9 cellular contexts compared by ENCODE assay signal in the genomic region with DNA sequence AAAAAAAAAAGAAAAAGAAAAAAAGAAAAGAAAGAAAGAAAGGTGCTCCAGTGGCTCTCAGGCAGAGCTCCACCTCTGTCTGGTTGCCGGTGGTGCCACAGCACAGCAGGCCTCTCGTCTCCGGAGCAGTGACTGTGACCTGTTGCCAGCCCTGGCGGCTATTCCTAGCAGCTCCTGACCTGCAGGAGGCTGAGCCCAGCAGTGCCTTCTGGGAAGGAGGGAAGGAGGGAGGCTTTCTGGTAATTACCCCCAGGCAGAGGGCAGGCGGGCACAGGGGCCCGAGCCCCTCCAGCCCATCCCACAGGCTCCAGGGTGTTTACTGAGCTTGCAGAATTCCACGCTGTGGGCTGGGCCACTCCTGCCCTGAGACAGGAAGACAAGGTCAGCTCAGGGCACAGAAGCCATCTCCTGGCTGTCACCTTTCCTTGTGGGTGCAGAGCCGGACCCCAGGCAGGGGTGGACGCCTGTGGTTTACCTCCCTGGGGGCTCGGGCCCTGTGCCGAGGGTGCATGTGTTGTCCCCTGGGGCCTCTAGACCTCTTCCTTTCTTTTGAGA.
A peak's percentile ranks its signal among the peaks of the same experiment; 100 is the strongest.
DNase-seq lines count a peak whose midpoint lies in the region; ATAC-seq, FAIRE-seq and TF ChIP-seq lines count a peak whose summit lies in the region.
"Had no signal": no experiment of that assay in that cellular context is flagged by ENCODE, and none has a peak within 500 bp of the region (broad histone marks: within the 10 kb centered on the region; RNA-seq: fewer than 3 reads in every experiment).

No MANE protein-coding gene starts in this region.

- no peak overlapping the region for H3K4me3 Mint-ChIP-seq in Caco-2 (ENCODE audit: unreplicated experiment)
- no peak overlapping the region for H3K4me3 Mint-ChIP-seq in activated naive CD8-positive, alpha-beta T cell treated with anti-CD3 and anti-CD28 coated beads, Interleukin-2, amount 50 U/mL, for 24 hours
- H3K4me3 Mint-ChIP-seq: brain had no signal

- H3K4me1 Mint-ChIP-seq in Caco-2 (ENCODE audit: low read depth, unreplicated experiment): no peaks in the 10 kb centered on the region
- peaks cover 68% of the 10 kb centered on the region for H3K4me1 Mint-ChIP-seq in activated naive CD8-positive, alpha-beta T cell treated with anti-CD3 and anti-CD28 coated beads, Interleukin-2, amount 50 U/mL, for 24 hours

- no peak overlapping the region for H2BK5ac ChIP-seq in mesendoderm (ENCODE audit: low read length)

- H3K36me3 Mint-ChIP-seq in Caco-2 (ENCODE audit: insufficient read depth, unreplicated experiment): peaks cover 6% of the 10 kb centered on the region
- no peaks in the 10 kb centered on the region for H3K36me3 Mint-ChIP-seq in activated naive CD8-positive, alpha-beta T cell treated with anti-CD3 and anti-CD28 coated beads, Interleukin-2, amount 50 U/mL, for 24 hours (ENCODE audit: low read depth)
- H3K36me3 Mint-ChIP-seq: brain had no signal

- TF ChIP-seq EP300 in gastroesophageal sphincter (IDR thresholded peaks at IDR 0.05): no peak

- H3K79me2 ChIP-seq in mesendoderm (ENCODE audit: control insufficient read depth, insufficient read depth, low read length): no peaks in the 10 kb centered on the region

- peaks cover 12% of the 10 kb centered on the region for H3K9me3 Mint-ChIP-seq in Caco-2 (ENCODE audit: unreplicated experiment)
- peaks cover 12% of the 10 kb centered on the region for H3K9me3 Mint-ChIP-seq in activated naive CD8-positive, alpha-beta T cell treated with anti-CD3 and anti-CD28 coated beads, Interleukin-2, amount 50 U/mL, for 24 hours

- no peak overlapping the region for H4K8ac ChIP-seq in mesendoderm (ENCODE audit: low read depth, low read length)

- no peaks in the 10 kb centered on the region for H3K27me3 Mint-ChIP-seq in Caco-2 (ENCODE audit: insufficient read depth, unreplicated experiment)
- H3K27me3 Mint-ChIP-seq in activated naive CD8-positive, alpha-beta T cell treated with anti-CD3 and anti-CD28 coated beads, Interleukin-2, amount 50 U/mL, for 24 hours: no peaks in the 10 kb centered on the region

- intact Hi-C loops in Caco-2 (cut with micrococcal nuclease; ENCODE audit: unreplicated experiment): no loop called here

- H3K36me3 ChIP-seq in Caco-2 (ENCODE audit: control insufficient read depth, insufficient read depth, low read length) (no peaks in the 10 kb centered on the region), bronchial epithelial cell (ENCODE audit: control insufficient read depth, insufficient read depth, low read length) (no peaks in the 10 kb centered on the region), mesendoderm (ENCODE audit: control insufficient read depth, insufficient read depth, low read length) (no peaks in the 10 kb centered on the region), gastroesophageal sphincter (no peaks in the 10 kb centered on the region)

- FAIRE-seq in bronchial epithelial cell (lab: Jason Lieb, UNC): no peak

- no peak overlapping the region for H3K9ac ChIP-seq in mesendoderm (ENCODE audit: low read length)

- no peak overlapping the region for H4K5ac ChIP-seq in mesendoderm (ENCODE audit: low read length)

- H3K79me1 ChIP-seq in mesendoderm (ENCODE audit: low read length): no peaks in the 10 kb centered on the region

- H3K23ac ChIP-seq in mesendoderm (ENCODE audit: low read length): no peak overlapping the region

- no peaks in the 10 kb centered on the region for H3K27me3 ChIP-seq in Caco-2 (replicated peaks; ENCODE audit: control insufficient read depth, insufficient read depth, low read length)
- no peaks in the 10 kb centered on the region for H3K27me3 ChIP-seq in bronchial epithelial cell (ENCODE audit: control insufficient read depth, insufficient read depth, low read length)
- H3K27me3 ChIP-seq in mesendoderm (ENCODE audit: insufficient read depth, low read length, poor library complexity): no peaks in the 10 kb centered on the region
- H3K27me3 ChIP-seq in gastroesophageal sphincter: no peaks in the 10 kb centered on the region

- H3K4ac ChIP-seq in mesendoderm (ENCODE audit: low read depth, low read length): no peak overlapping the region

- H3K4me3 ChIP-seq in Caco-2 (ENCODE audit: low read depth, low read length) (no peak overlapping the region), bronchial epithelial cell (ENCODE audit: low read depth, low read length) (no peak overlapping the region), mesendoderm (ENCODE audit: low read length) (no peak overlapping the region), gastroesophageal sphincter (no peak overlapping the region)

- DNase-seq in Caco-2 (peak; percentile 24 to 46), bronchial epithelial cell (ENCODE audit: low read depth) (no peak), mesendoderm (peak; percentile 90)
- DNase-seq in activated naive CD8-positive, alpha-beta T cell treated with anti-CD3 and anti-CD28 coated beads, Interleukin-2, amount 50 U/mL, for 24 hours: no peak

- H3K27ac ChIP-seq in mesendoderm (ENCODE audit: low read depth, low read length) (no peak overlapping the region), gastroesophageal sphincter (peak overlapping the region in 1 of 4 donors; percentile 36)

- TF ChIP-seq POLR2A in gastroesophageal sphincter (IDR thresholded peaks at IDR 0.05): no peak

- H3K9me3 ChIP-seq in Caco-2 (peaks cover 6% of the 10 kb centered on the region; the same call in 1 of the 2 replicates), gastroesophageal sphincter (no peaks in the 10 kb centered on the region)

- peak overlapping the region; percentile 34 for H3K56ac ChIP-seq in mesendoderm (ENCODE audit: low read length)

- H2BK15ac ChIP-seq in mesendoderm (replicated peaks; ENCODE audit: low read depth): no peak overlapping the region

- WGBS in mesendoderm (ENCODE audit: extremely low coverage, insufficient coverage, low lambda C conversion rate): no CpG with 5 or more reads among the region's 11 CpGs
- WGBS in gastroesophageal sphincter (ENCODE audit: low coverage in 1 of 2), 2 donors: 60 to 71% methylated on average over 1 to 2 of the region's 11 CpGs

- no peak for TF ChIP-seq CTCF in Caco-2 (IDR thresholded peaks at IDR 0.05; ENCODE audit: insufficient read depth in 1 of 2, low read depth in 1 of 2, low read length in 1 of 2, severe bottlenecking in 1 of 2, unreplicated experiment in 1 of 2)
- peak; percentile 13 for TF ChIP-seq CTCF in bronchial epithelial cell (IDR thresholded peaks at IDR 0.05; ENCODE audit: insufficient read depth, low read length, severe bottlenecking)
- TF ChIP-seq CTCF in gastroesophageal sphincter (IDR thresholded peaks at IDR 0.05): no peak

- BruUV-seq in Caco-2 (replicated peaks; lab: Mats Ljungman, UMichigan): no TSS peak

- peak; percentile 23 for ATAC-seq in HG03108 (IDR thresholded peaks at IDR 0.05; ENCODE audit: unreplicated experiment)
- no peak for ATAC-seq in GM19324 (IDR thresholded peaks at IDR 0.05; ENCODE audit: low FRiP score, unreplicated experiment)
- ATAC-seq in activated CD4-positive, CD25-positive, alpha-beta regulatory T cell treated with anti-CD3 and anti-CD28 coated beads, Interleukin-2, amount 50 U/mL, for 24 hours: no peak
- no peak for ATAC-seq in gastroesophageal sphincter
- ATAC-seq in activated naive CD8-positive, alpha-beta T cell treated with anti-CD3 and anti-CD28 coated beads, Interleukin-2, amount 50 U/mL, for 24 hours: no peak

- no peak overlapping the region for H3K18ac ChIP-seq in mesendoderm (ENCODE audit: low read length)

- no peak overlapping the region for H2AK5ac ChIP-seq in mesendoderm (ENCODE audit: low read length)

- CTCF ChIA-PET in Caco-2 (lab: Charles Lee): interaction anchor here (1.3 kb wide), 1 partner anchor 12 kb away, joined by 5 read pairs; no protein-coding TSS in a partner anchor

- no peak overlapping the region for H2BK120ac ChIP-seq in mesendoderm (ENCODE audit: low read depth, low read length)

- no peaks in the 10 kb centered on the region for H3K4me1 ChIP-seq in Caco-2
- H3K4me1 ChIP-seq in mesendoderm (ENCODE audit: control insufficient read depth, low read depth, low read length): no peaks in the 10 kb centered on the region
- peaks cover 0 to 32% (median 4%) of the 10 kb centered on the region in 3 donors for H3K4me1 ChIP-seq in gastroesophageal sphincter

- POLR2A ChIA-PET in Caco-2 (lab: Charles Lee): interaction anchor here (0.6 kb wide), 1 partner anchor 149 kb away, joined by 5 read pairs; the partner anchor contains the start of gene GADD45B

- no peak overlapping the region for H3K27ac Mint-ChIP-seq in Caco-2 (ENCODE audit: unreplicated experiment)
- no peak overlapping the region for H3K27ac Mint-ChIP-seq in activated naive CD8-positive, alpha-beta T cell treated with anti-CD3 and anti-CD28 coated beads, Interleukin-2, amount 50 U/mL, for 24 hours

- no peak overlapping the region for H3K4me2 ChIP-seq in mesendoderm (ENCODE audit: low read length)

Comparison
In these comparisons a context has a peak if more than half of its experiments do, and no peak if none do; other contexts are left out.
1. DNase-seq: peak in Caco-2 (2 of 2) and mesendoderm (single experiment); none in bronchial epithelial cell (single experiment) and activated naive CD8-positive, alpha-beta T cell treated with anti-CD3 and anti-CD28 coated beads, Interleukin-2, amount 50 U/mL, for 24 hours (single experiment).